Comparison of ENCODE assay signal across 22 cellular contexts in genomic region chr5:121731377-121731776, GRCh38.
A peak's percentile ranks its signal among the peaks of the same experiment; 100 is the strongest.
DNase-seq lines count a peak whose midpoint lies in the region; ATAC-seq lines count a peak whose summit lies in the region.
"Had no signal": no experiment of that assay in that cellular context is flagged by ENCODE, and none has a peak within 500 bp of the region (broad histone marks: within the 10 kb centered on the region; RNA-seq: fewer than 3 reads in every experiment).

No MANE protein-coding gene starts in this region.

- H2AK5ac ChIP-seq in trophoblast cell (ENCODE audit: low read length) = no peak overlapping the region

- H3K9me3 Mint-ChIP-seq in activated CD4-positive, alpha-beta memory T cell treated with anti-CD3 and anti-CD28 coated beads for 36 hours = no peaks in the 10 kb centered on the region

- no peaks in the 10 kb centered on the region for H3K36me3 ChIP-seq in trophoblast cell (ENCODE audit: control insufficient read depth in 1 of 2, insufficient read depth in 2 of 2, low read length in 2 of 2)
- H3K36me3 ChIP-seq: MG63, Peyer's patch had no signal

- no peak overlapping the region for H3K27ac Mint-ChIP-seq in activated CD4-positive, alpha-beta memory T cell treated with anti-CD3 and anti-CD28 coated beads for 36 hours
- H3K27ac Mint-ChIP-seq: CD8-positive, alpha-beta memory T cell; HFFc6 had no signal

- no peak for DNase-seq in Right ventricle myocardium inferior (ENCODE audit: missing footprints)
- no peak for DNase-seq in cardiac septum (ENCODE audit: low spot score)
- DNase-seq in left ventricle myocardium superior = no peak
- DNase-seq in trophoblast cell = no peak
- no peak for DNase-seq in activated CD4-positive, alpha-beta memory T cell treated with anti-CD3 and anti-CD28 coated beads for 36 hours
- no peak for DNase-seq in AG20443 (ENCODE audit: low spot score)
- DNase-seq: Calu3; CD8-positive, alpha-beta memory T cell; DMS153; GDM1; GM23248; H9; HFFc6; MG63; NCI-H1694 treated with DMSO at 0.1 percent for 48 hours; NCI-H2081 treated with DMSO at 0.1 percent for 48 hours; NCI-H2171 treated with DMSO at 0.1 percent for 48 hours; NCI-H524 treated with DMSO at 0.1 percent for 48 hours; Peyer's patch had no signal

- H2AFZ ChIP-seq in trophoblast cell (ENCODE audit: insufficient read depth, low read length, poor library complexity) = no peak overlapping the region
- H2AFZ ChIP-seq: GM23248 had no signal

- H3K36me3 Mint-ChIP-seq in activated CD4-positive, alpha-beta memory T cell treated with anti-CD3 and anti-CD28 coated beads for 36 hours = no peaks in the 10 kb centered on the region
- H3K36me3 Mint-ChIP-seq: CD8-positive, alpha-beta memory T cell had no signal

- intact Hi-C loops in Right ventricle myocardium inferior (cut with DNase I) (no loop called here), cardiac septum (cut with DNase I) (no loop called here), left ventricle myocardium superior (cut with micrococcal nuclease) (no loop called here)
- intact Hi-C loops in activated CD4-positive, alpha-beta memory T cell treated with anti-CD3 and anti-CD28 coated beads for 36 hours (cut with micrococcal nuclease) = no loop called here

- no peak overlapping the region for H2BK5ac ChIP-seq in trophoblast cell (ENCODE audit: low read depth, low read length, poor library complexity)

- peaks cover 4% of the 10 kb centered on the region for H3K79me1 ChIP-seq in trophoblast cell (ENCODE audit: low read length)

- POLR2A ChIA-PET in activated CD4-positive, alpha-beta memory T cell treated with anti-CD3 and anti-CD28 coated beads for 36 hours (lab: Charles Lee) = no interaction called here

- no peak overlapping the region for H3K4me3 ChIP-seq in trophoblast cell (ENCODE audit: low read depth, low read length)
- H3K4me3 ChIP-seq: GM23248, K562, MG63, Peyer's patch had no signal

- no peaks in the 10 kb centered on the region for H3K27me3 ChIP-seq in trophoblast cell (ENCODE audit: insufficient read depth, low read length)
- H3K27me3 ChIP-seq: MG63, Peyer's patch had no signal

- ATAC-seq in Right ventricle myocardium inferior (peak; percentile 90), left ventricle myocardium superior (peak; percentile 99)
- no peak for ATAC-seq in activated CD4-positive, CD25-positive, alpha-beta regulatory T cell treated with anti-CD3 and anti-CD28 coated beads, Interleukin-2, amount 50 U/mL, for 24 hours
- ATAC-seq: K562 had no signal

- no peak overlapping the region for H3K18ac ChIP-seq in trophoblast cell (ENCODE audit: low read length)

- H3K9me3 ChIP-seq in trophoblast cell (ENCODE audit: insufficient read depth, low read depth, low read length) = no peaks in the 10 kb centered on the region
- H3K9me3 ChIP-seq: MG63, Peyer's patch had no signal

- peak overlapping the region; percentile 13 for H3K4me2 ChIP-seq in trophoblast cell (ENCODE audit: low read length)

- no CpG with 5 or more reads among the region's 3 CpGs for WGBS in trophoblast cell (ENCODE audit: extremely low coverage, insufficient coverage, insufficient read length)

- H3K14ac ChIP-seq in trophoblast cell (ENCODE audit: low read length) = no peak overlapping the region

- no peak overlapping the region for H3K23ac ChIP-seq in trophoblast cell (ENCODE audit: low read length)

- H2BK12ac ChIP-seq in trophoblast cell (ENCODE audit: low read length) = no peak overlapping the region

- no peak overlapping the region for H3K9ac ChIP-seq in trophoblast cell (ENCODE audit: low read length)
- H3K9ac ChIP-seq: GM23248 had no signal

- H3K4me1 ChIP-seq in trophoblast cell (ENCODE audit: control insufficient read depth in 1 of 2, insufficient read depth in 2 of 2, low read length in 2 of 2) = peaks cover 3 to 5% of the 10 kb centered on the region in 2 experiments
- H3K4me1 ChIP-seq: Peyer's patch had no signal

- H4K12ac ChIP-seq in trophoblast cell (ENCODE audit: low read depth, low read length) = no peak overlapping the region

- H3K79me2 ChIP-seq in trophoblast cell (ENCODE audit: control insufficient read depth, insufficient read depth, low read length, poor library complexity) = no peaks in the 10 kb centered on the region

- no peaks in the 10 kb centered on the region for H3K4me1 Mint-ChIP-seq in activated CD4-positive, alpha-beta memory T cell treated with anti-CD3 and anti-CD28 coated beads for 36 hours (ENCODE audit: low read depth)
- H3K4me1 Mint-ChIP-seq: CD8-positive, alpha-beta memory T cell had no signal

- no peak overlapping the region for H3K4me3 Mint-ChIP-seq in activated CD4-positive, alpha-beta memory T cell treated with anti-CD3 and anti-CD28 coated beads for 36 hours
- H3K4me3 Mint-ChIP-seq: CD8-positive, alpha-beta memory T cell; H9; HFFc6 had no signal

- peak overlapping the region; percentile 57 for H3K27ac ChIP-seq in trophoblast cell (ENCODE audit: low read depth, low read length)
- H3K27ac ChIP-seq: C4-2B, GM23248, Peyer's patch had no signal

- CTCF ChIA-PET in activated CD4-positive, alpha-beta memory T cell treated with anti-CD3 and anti-CD28 coated beads for 36 hours (lab: Charles Lee) = no interaction called here

- no peak overlapping the region for H2BK120ac ChIP-seq in trophoblast cell (ENCODE audit: insufficient read depth, low read length, poor library complexity)

- no peak overlapping the region for H4K8ac ChIP-seq in trophoblast cell (ENCODE audit: low read depth, low read length)

- H3K4ac ChIP-seq in trophoblast cell (ENCODE audit: low read depth, low read length) = no peak overlapping the region

- no peaks in the 10 kb centered on the region for H3K27me3 Mint-ChIP-seq in activated CD4-positive, alpha-beta memory T cell treated with anti-CD3 and anti-CD28 coated beads for 36 hours
- H3K27me3 Mint-ChIP-seq: CD8-positive, alpha-beta memory T cell had no signal

- no peak overlapping the region for H4K91ac ChIP-seq in trophoblast cell (ENCODE audit: low read depth, low read length)

Comparison
In these comparisons a context has a peak if more than half of its experiments do, and no peak if none do; other contexts are left out.
1. ATAC-seq: peak in Right ventricle myocardium inferior (single experiment) and left ventricle myocardium superior (single experiment); none in activated CD4-positive, CD25-positive, alpha-beta regulatory T cell treated with anti-CD3 and anti-CD28 coated beads, Interleukin-2, amount 50 U/mL, for 24 hours (0 of 2).